ENCODE assay signal across 21 cellular contexts in the genomic region with DNA sequence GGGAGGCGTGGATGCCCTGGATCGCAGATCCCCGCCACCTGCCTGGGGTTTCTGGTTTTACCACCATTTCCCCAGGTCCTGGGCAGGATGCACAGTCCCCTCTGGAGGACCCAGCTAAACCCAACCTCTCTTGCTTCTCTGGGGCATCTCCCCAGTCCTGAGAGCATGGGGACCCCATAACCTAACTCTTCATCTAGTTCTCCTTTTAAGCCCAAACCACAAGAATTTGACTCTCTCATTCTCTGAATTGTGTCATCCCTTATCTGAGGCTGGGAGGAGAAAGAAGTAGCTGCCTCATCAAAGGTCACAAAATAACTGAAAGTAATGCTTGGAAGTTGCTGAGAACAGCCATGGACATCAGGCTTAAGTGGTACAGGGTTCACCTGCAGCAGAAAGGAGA.
DNase-seq lines count a peak whose midpoint lies in the region; ATAC-seq and TF ChIP-seq lines count a peak whose summit lies in the region.
"Had no signal": no experiment of that assay in that cellular context is flagged by ENCODE, and none has a peak within 500 bp of the region (broad histone marks: within the 10 kb centered on the region; RNA-seq: fewer than 3 reads in every experiment).

No MANE protein-coding gene starts in this region.

- H3K4me3 Mint-ChIP-seq in nephron, result no peak overlapping the region
- H3K4me3 Mint-ChIP-seq: CD4-positive, alpha-beta memory T cell had no signal

- H3K27ac ChIP-seq in cardiac muscle cell, result peak overlapping the region; percentile 91
- H3K27ac ChIP-seq in OCI-LY3 (ENCODE audit: low read length), result no peak overlapping the region
- H3K27ac ChIP-seq: A549, GM23248, SJCRH30 had no signal

- no peaks in the 10 kb centered on the region for H3K36me3 Mint-ChIP-seq in nephron (ENCODE audit: low read depth)
- H3K36me3 Mint-ChIP-seq: CD4-positive, alpha-beta memory T cell had no signal

- H3K4me2 ChIP-seq in OCI-LY3 (ENCODE audit: low read length), result peak overlapping the region; percentile 48
- H3K4me2 ChIP-seq: A549 had no signal

- H3K9ac ChIP-seq in OCI-LY3 (ENCODE audit: low read length), result no peak overlapping the region; the same call in 1 of the 2 replicates
- H3K9ac ChIP-seq: GM23248 had no signal

- DNase-seq in cardiac muscle cell (ENCODE audit: low read depth in 1 of 2, low spot score in 1 of 2) (peak in 1 of 2 donors; percentile 9), left cardiac atrium (no peak), foreskin fibroblast (no peak), iPS-NIHi11 (ENCODE audit: low spot score) (no peak), DMS 273 treated with DMSO at 0.1 percent for 48 hours (lab: John Stamatoyannopoulos, UW) (no peak), NCI-H69 (lab: John Stamatoyannopoulos, UW) (no peak)
- DNase-seq: CD4-positive, alpha-beta memory T cell; DMS79; GM23248; IMR-90; Karpas-422; MG63; NCI-H1105 treated with DMSO at 0.1 percent for 48 hours; NCI-H187; NCI-H2107 had no signal

- TF ChIP-seq CTCF in cardiac muscle cell (IDR thresholded peaks at IDR 0.05; ENCODE audit: low read depth, low read length), result no peak
- TF ChIP-seq CTCF in OCI-LY3 (IDR thresholded peaks at IDR 0.05; ENCODE audit: low read depth, low read length), result no peak
- no peak for TF ChIP-seq CTCF in nephron (IDR thresholded peaks at IDR 0.05; ENCODE audit: unreplicated experiment in 3 of 3)
- no peak for TF ChIP-seq CTCF in foreskin fibroblast (IDR thresholded peaks at IDR 0.05; ENCODE audit: low read depth, low read length)

- H3K79me2 ChIP-seq in OCI-LY3 (ENCODE audit: low read length), result no peaks in the 10 kb centered on the region

- H3K36me3 ChIP-seq in cardiac muscle cell (no peaks in the 10 kb centered on the region), OCI-LY3 (replicated peaks; ENCODE audit: low read depth, low read length) (no peaks in the 10 kb centered on the region)
- H3K36me3 ChIP-seq: HAP-1, MG63, SJCRH30 had no signal

- no peaks in the 10 kb centered on the region for H4K20me1 ChIP-seq in OCI-LY3 (ENCODE audit: insufficient read depth, low read length)

- H3K27ac Mint-ChIP-seq in nephron, result peak overlapping the region in 2 of 3 experiments; percentile 84 to 85
- H3K27ac Mint-ChIP-seq: CD4-positive, alpha-beta memory T cell had no signal

- H3K9me3 ChIP-seq in cardiac muscle cell (ENCODE audit: low read depth), result no peaks in the 10 kb centered on the region
- H3K9me3 ChIP-seq in OCI-LY3 (ENCODE audit: insufficient read depth, low read length), result no peaks in the 10 kb centered on the region
- H3K9me3 ChIP-seq: A549, HAP-1, MG63, SJCRH30 had no signal

- peaks cover 33% of the 10 kb centered on the region for H3K4me1 Mint-ChIP-seq in nephron
- H3K4me1 Mint-ChIP-seq: CD4-positive, alpha-beta memory T cell had no signal

- H2AFZ ChIP-seq in OCI-LY3 (ENCODE audit: low read depth, low read length), result no peak overlapping the region; the same call in 1 of the 2 replicates
- H2AFZ ChIP-seq: GM23248 had no signal

- H3K4me3 ChIP-seq in cardiac muscle cell, result no peak overlapping the region
- no peak overlapping the region for H3K4me3 ChIP-seq in OCI-LY3 (ENCODE audit: low read length)
- H3K4me3 ChIP-seq in foreskin fibroblast (ENCODE audit: low read depth in 1 of 2, low read length in 2 of 2), result no peak overlapping the region
- H3K4me3 ChIP-seq: A549, GM23248, HAP-1, MG63, SJCRH30 had no signal

- H3K9me3 Mint-ChIP-seq in nephron, result no peaks in the 10 kb centered on the region

- intact Hi-C loops in left cardiac atrium (cut with DNase I), result no loop called here

- H3K27me3 ChIP-seq in cardiac muscle cell, result no peaks in the 10 kb centered on the region
- H3K27me3 ChIP-seq in OCI-LY3 (ENCODE audit: low read depth, low read length), result no peaks in the 10 kb centered on the region
- H3K27me3 ChIP-seq: MG63, SJCRH30 had no signal

- H3K4me1 ChIP-seq in cardiac muscle cell (ENCODE audit: low read depth) (peaks cover 29% of the 10 kb centered on the region), OCI-LY3 (ENCODE audit: low read length) (peaks cover 30% of the 10 kb centered on the region)
- H3K4me1 ChIP-seq: A549, SJCRH30 had no signal

- no peak for ATAC-seq in left cardiac atrium
- ATAC-seq: A549, Panc1 had no signal

- H3K27me3 Mint-ChIP-seq in nephron (ENCODE audit: low read depth), result peaks cover 4% of the 10 kb centered on the region
- H3K27me3 Mint-ChIP-seq: CD4-positive, alpha-beta memory T cell had no signal
